ENCODE assay signal across 9 cellular contexts in genomic region chr2:101766871-101767739, GRCh38.
A peak's percentile ranks its signal among the peaks of the same experiment; 100 is the strongest.
DNase-seq lines count a peak whose midpoint lies in the region; TF ChIP-seq lines count a peak whose summit lies in the region.
"Had no signal": no experiment of that assay in that cellular context is flagged by ENCODE, and none has a peak within 500 bp of the region (broad histone marks: within the 10 kb centered on the region; RNA-seq: fewer than 3 reads in every experiment).

No MANE protein-coding gene starts in this region.

- peaks cover 0 to 25% (median under 1%) of the 10 kb centered on the region in 11 experiments; a peak in 10 of 22 replicates for H3K36me3 ChIP-seq in BLaER1 treated with 17β-estradiol and CSF1 and Interleukin-3, amounts not matched to agents 10 nM and 100 nM
- H3K36me3 ChIP-seq in endodermal cell (ENCODE audit: control insufficient read depth, insufficient read depth, low read length) (no peaks in the 10 kb centered on the region), neutrophil (no peaks in the 10 kb centered on the region)
- H3K36me3 ChIP-seq in effector memory CD4-positive, alpha-beta T cell (ENCODE audit: control insufficient read depth, insufficient read depth, low read length) = no peaks in the 10 kb centered on the region

- H3K9me3 ChIP-seq in BLaER1 treated with 17β-estradiol and CSF1 and Interleukin-3, amounts not matched to agents 10 nM and 100 nM (replicated peaks in 1 of 11) = no peaks in the 10 kb centered on the region
- no peaks in the 10 kb centered on the region for H3K9me3 ChIP-seq in endodermal cell (ENCODE audit: control insufficient read depth, low read length)
- H3K9me3 ChIP-seq in neutrophil = no peaks in the 10 kb centered on the region
- H3K9me3 ChIP-seq in effector memory CD4-positive, alpha-beta T cell (ENCODE audit: control insufficient read depth, low read length) = no peaks in the 10 kb centered on the region

- H3K9me3 Mint-ChIP-seq in endodermal cell = no peaks in the 10 kb centered on the region

- peaks cover 97 to 100% (median 100%) of the 10 kb centered on the region in 11 experiments for H4K20me1 ChIP-seq in BLaER1 treated with 17β-estradiol and CSF1 and Interleukin-3, amounts not matched to agents 10 nM and 100 nM

- H3K4me2 ChIP-seq in BLaER1 treated with 17β-estradiol and CSF1 and Interleukin-3, amounts not matched to agents 10 nM and 100 nM = peak overlapping the region; percentile 34 to 86 (median 65)

- H3K4me3 ChIP-seq in BLaER1 treated with 17β-estradiol and CSF1 and Interleukin-3, amounts not matched to agents 10 nM and 100 nM = 0 out of 20 replicates have a peak overlapping the region, but pooled peaks of 1 of the 10 experiments have one; percentile 9
- H3K4me3 ChIP-seq in endodermal cell (ENCODE audit: low read length) = peak overlapping the region; percentile 62
- H3K4me3 ChIP-seq in neutrophil (ENCODE audit: low read depth in 1 of 2, low read length in 1 of 2) = no peak overlapping the region
- H3K4me3 ChIP-seq in effector memory CD4-positive, alpha-beta T cell (ENCODE audit: insufficient read depth, low read depth, low read length, poor library complexity, severe bottlenecking) = no peak overlapping the region

- peak overlapping the region; percentile 33 for H3K4me3 Mint-ChIP-seq in endodermal cell

- no peaks in the 10 kb centered on the region for H3K27me3 Mint-ChIP-seq in endodermal cell (ENCODE audit: insufficient read depth)

- 36 to 43% methylated on average over 4 to 5 of the region's 5 CpGs for WGBS in endodermal cell (ENCODE audit: insufficient coverage in 1 of 2, insufficient read length in 1 of 2), 2 experiments

- peak overlapping the region; percentile 91 for H3K27ac Mint-ChIP-seq in endodermal cell

- peak overlapping the region in 10 of 11 experiments; percentile 31 to 52 (median 42); a peak in 19 of 22 replicates for H3K27ac ChIP-seq in BLaER1 treated with 17β-estradiol and CSF1 and Interleukin-3, amounts not matched to agents 10 nM and 100 nM
- H3K27ac ChIP-seq in endodermal cell (ENCODE audit: low read depth, low read length) (peak overlapping the region; percentile 79), neutrophil (peak overlapping the region; percentile 48)
- no peak overlapping the region for H3K27ac ChIP-seq in effector memory CD4-positive, alpha-beta T cell (ENCODE audit: insufficient read depth, low read length, poor library complexity, severe bottlenecking)

- peak overlapping the region in 9 of 11 experiments; percentile 2 to 40 (median 10); a peak in 7 of 22 replicates for H3K9ac ChIP-seq in BLaER1 treated with 17β-estradiol and CSF1 and Interleukin-3, amounts not matched to agents 10 nM and 100 nM
- H3K9ac ChIP-seq in endodermal cell (ENCODE audit: extremely low read depth, low read length, poor library complexity, severe bottlenecking) = peak overlapping the region; percentile 47

- H3K4me1 Mint-ChIP-seq in endodermal cell = peaks cover 78% of the 10 kb centered on the region

- H3K4me1 ChIP-seq in BLaER1 treated with 17β-estradiol and CSF1 and Interleukin-3, amounts not matched to agents 10 nM and 100 nM = peaks cover 68 to 98% (median 81%) of the 10 kb centered on the region in 10 experiments
- H3K4me1 ChIP-seq in endodermal cell (ENCODE audit: control insufficient read depth, insufficient read depth, low read length) (peaks cover 42% of the 10 kb centered on the region), neutrophil (ENCODE audit: control insufficient read depth in 1 of 2, insufficient read depth in 1 of 2, low read depth in 1 of 2, low read length in 1 of 2) (peaks cover 35 to 47% of the 10 kb centered on the region in 2 experiments)
- H3K4me1 ChIP-seq in effector memory CD4-positive, alpha-beta T cell (ENCODE audit: control insufficient read depth, insufficient read depth, low read length, poor library complexity, severe bottlenecking) = peaks cover 32% of the 10 kb centered on the region

- TF ChIP-seq CTCF in endodermal cell (conservative IDR thresholded peaks at IDR 0.05) (no peak), neutrophil (IDR thresholded peaks at IDR 0.05) (no peak)

- H3K36me3 Mint-ChIP-seq in endodermal cell (ENCODE audit: low read depth) = no peaks in the 10 kb centered on the region

- peak; percentile 29 for DNase-seq in MV-4-11 (lab: John Stamatoyannopoulos, UW)
- peak; percentile 79 for DNase-seq in endodermal cell
- DNase-seq in NCI-H2171 (lab: John Stamatoyannopoulos, UW) = no peak
- DNase-seq in effector memory CD4-positive, alpha-beta T cell = no peak
- DNase-seq in central memory CD4-positive, alpha-beta T cell = no peak
- no peak for DNase-seq in Kasumi-1 (lab: John Stamatoyannopoulos, UW)
- DNase-seq: activated effector memory CD4-positive, alpha-beta T cell treated with anti-CD3 and anti-CD28 coated beads, Interleukin-2, amount 50 U/mL, for 16 hours had no signal

- no peaks in the 10 kb centered on the region for H3K27me3 ChIP-seq in BLaER1 treated with 17β-estradiol and CSF1 and Interleukin-3, amounts not matched to agents 10 nM and 100 nM
- H3K27me3 ChIP-seq in endodermal cell (ENCODE audit: control insufficient read depth, insufficient read depth, low read length, poor library complexity, severe bottlenecking) (no peaks in the 10 kb centered on the region), neutrophil (no peaks in the 10 kb centered on the region)
- no peaks in the 10 kb centered on the region for H3K27me3 ChIP-seq in effector memory CD4-positive, alpha-beta T cell (replicated peaks; ENCODE audit: control insufficient read depth, insufficient read depth, low read length, poor library complexity, severe bottlenecking)

Comparison
In these comparisons a context has a peak if more than half of its experiments do, and no peak if none do; other contexts are left out.
1. DNase-seq: peak in MV-4-11 (single experiment) and endodermal cell (single experiment); none in NCI-H2171 (single experiment), effector memory CD4-positive, alpha-beta T cell (0 of 3), central memory CD4-positive, alpha-beta T cell (single experiment) and Kasumi-1 (0 of 2).